In genomic region chr4:56468097-56468422, GRCh38 we compare ENCODE assay signal across 8 cellular contexts. TPM values are rescaled to one million over a fixed set of nuclear protein-coding genes. Genes with fewer than 3 reads are reported as not detected.
A peak's percentile ranks its signal among the peaks of the same experiment; 100 is the strongest.
DNase-seq lines count a peak whose midpoint lies in the region; ATAC-seq, FAIRE-seq and TF ChIP-seq lines count a peak whose summit lies in the region.

No MANE protein-coding gene starts in this region.

- peak overlapping the region; percentile 89 for H3K4me2 ChIP-seq in mammary epithelial cell (ENCODE audit: insufficient read depth, low read depth, low read length)

- H3K4me3 ChIP-seq in Caco-2 (ENCODE audit: low read depth, low read length) (peak overlapping the region; percentile 76), mammary epithelial cell (replicated peaks in 1 of 3; ENCODE audit: insufficient read depth in 1 of 3, low read depth in 2 of 3, low read length in 3 of 3) (peak overlapping the region; percentile 74 to 100 (median 99))

- no peaks in the 10 kb centered on the region for H3K9me3 ChIP-seq in Caco-2
- H3K9me3 ChIP-seq in mammary epithelial cell (replicated peaks; ENCODE audit: insufficient read depth, low read length), result no peaks in the 10 kb centered on the region

- BruUV-seq in Caco-2 (replicated peaks; lab: Mats Ljungman, UMichigan) (no TSS peak), mammary epithelial cell (replicated peaks; lab: Mats Ljungman, UMichigan) (no TSS peak)

- 2% methylated on average over 10 of the region's 10 CpGs for WGBS in mammary epithelial cell (ENCODE audit: low coverage, missing lambda C conversion rate)

- H3K9me3 Mint-ChIP-seq in Caco-2 (ENCODE audit: unreplicated experiment), result no peaks in the 10 kb centered on the region

- H3K36me3 Mint-ChIP-seq in Caco-2 (ENCODE audit: insufficient read depth, unreplicated experiment), result peaks cover 64% of the 10 kb centered on the region

- dilution Hi-C loops in mammary epithelial cell (cut with HindIII; ENCODE audit: low sequenced_read_pairs), result no loop called here

- peak overlapping the region; percentile 99 for H3K27ac Mint-ChIP-seq in Caco-2 (ENCODE audit: unreplicated experiment)

- peak overlapping the region; percentile 100 for H3K9ac ChIP-seq in mammary epithelial cell (ENCODE audit: insufficient read depth, low read length)

- in situ Hi-C loops in mammary epithelial cell (cut with MboI; ENCODE audit: low sequenced_read_pairs in 2 of 2), result loop anchor here in 1 of 2 donors (25.0 kb wide), 1 partner anchor 519 kb away; the partner anchor contains the start of genes NOA1 and POLR2B
- in situ Hi-C loops in KBM-7 (cut with MboI; ENCODE audit: low pct_unique_long_range_greater_than_20kb, low sequenced_read_pairs), result no loop called here

- peak overlapping the region; percentile 99 for H3K4me3 Mint-ChIP-seq in Caco-2 (ENCODE audit: unreplicated experiment)

- TF ChIP-seq CTCF in Caco-2 (IDR thresholded peaks at IDR 0.05; ENCODE audit: insufficient read depth in 1 of 2, low read depth in 1 of 2, low read length in 1 of 2, severe bottlenecking in 1 of 2, unreplicated experiment in 1 of 2), result no peak
- no peak for TF ChIP-seq CTCF in mammary epithelial cell (conservative IDR thresholded peaks at IDR 0.05 in 1 of 2, IDR thresholded peaks at IDR 0.05 in 1 of 2; ENCODE audit: extremely low read depth in 1 of 2, insufficient read depth in 1 of 2, low read depth in 1 of 2, low read length in 2 of 2)

- no peak for FAIRE-seq in RCC 7860 (lab: Jason Lieb, UNC)

- H3K27me3 ChIP-seq in Caco-2 (replicated peaks; ENCODE audit: control insufficient read depth, insufficient read depth, low read length) (no peaks in the 10 kb centered on the region), mammary epithelial cell (ENCODE audit: insufficient read depth, low read length) (no peaks in the 10 kb centered on the region)

- H3K27ac ChIP-seq in mammary epithelial cell (ENCODE audit: insufficient read depth, low read depth, low read length), result peak overlapping the region; percentile 99

- peaks cover 20% of the 10 kb centered on the region for H3K4me1 ChIP-seq in Caco-2
- peaks cover 10% of the 10 kb centered on the region for H3K4me1 ChIP-seq in mammary epithelial cell (ENCODE audit: insufficient read depth, low read length)

- intact Hi-C loops in Caco-2 (cut with micrococcal nuclease; ENCODE audit: unreplicated experiment), result no loop called here
- intact Hi-C loops in mammary epithelial cell (cut with micrococcal nuclease), result loop anchor here (2.0 to 5.0 kb wide), 2 partner anchors 41 to 81 kb away; partner anchors contain the start of gene AASDH

- peak; percentile 58 to 62 for DNase-seq in Caco-2
- DNase-seq in RCC 7860 (ENCODE audit: low spot score), result peak; percentile 40
- peak; percentile 66 for DNase-seq in mammary epithelial cell
- peak; percentile 53 for DNase-seq in kidney glomerular epithelial cell (lab: John Stamatoyannopoulos, UW)
- peak; percentile 15 to 33 for DNase-seq in stimulated activated CD4-positive, alpha-beta T cell treated with anti-CD3 and anti-CD28 coated beads, Interleukin-4, amount 100 ng/mL, for 4 hours
- DNase-seq in KBM-7, result no peak

- H3K36me3 ChIP-seq in Caco-2 (ENCODE audit: control insufficient read depth, insufficient read depth, low read length), result no peaks in the 10 kb centered on the region
- H3K36me3 ChIP-seq in mammary epithelial cell (ENCODE audit: insufficient read depth, low read length), result peaks cover 20% of the 10 kb centered on the region

- peaks cover 91% of the 10 kb centered on the region for H3K79me2 ChIP-seq in mammary epithelial cell (ENCODE audit: insufficient read depth, low read length)

- POLR2A ChIA-PET in Caco-2 (lab: Charles Lee), result interaction anchor here (0.6 to 1.1 kb wide), 3 partner anchors 31 to 82 kb away, joined by 3 to 12 read pairs (median 3); partner anchors contain the start of genes PAICS and PPAT

- peaks cover 6% of the 10 kb centered on the region for H3K4me1 Mint-ChIP-seq in Caco-2 (ENCODE audit: low read depth, unreplicated experiment)

- ATAC-seq in GM18907 (IDR thresholded peaks at IDR 0.05; ENCODE audit: unreplicated experiment), result peak; percentile 58
- ATAC-seq in HG03095 (IDR thresholded peaks at IDR 0.05; ENCODE audit: unreplicated experiment), result peak; percentile 46

- CTCF ChIA-PET in Caco-2 (lab: Charles Lee) (interaction anchor here (0.7 kb wide), 1 partner anchor 51 kb away, joined by 3 read pairs; no protein-coding TSS in a partner anchor), mammary epithelial cell (lab: Charles Lee; ENCODE audit: low non-redundant PET) (no interaction called here)

- H3K27me3 Mint-ChIP-seq in Caco-2 (ENCODE audit: insufficient read depth, unreplicated experiment), result no peaks in the 10 kb centered on the region

- no peaks in the 10 kb centered on the region for H4K20me1 ChIP-seq in mammary epithelial cell (ENCODE audit: insufficient read depth, low read length)

- H2AFZ ChIP-seq in mammary epithelial cell (ENCODE audit: low read depth, low read length), result peak overlapping the region; percentile 86

RNA-seq across cellular contexts. Expression of gene SRP72, which starts 0.6 kb away (rescaled TPM):
- total RNA-seq in Caco-2 (2022), result 116 and 126 TPM in 2 replicates
- total RNA-seq in mammary epithelial cell, result 100 to 1,000 TPM in 1 of 2 donors, 10 to 100 TPM in 1; 91.2 to 190 TPM
- polyA plus RNA-seq in mammary epithelial cell, result 149 TPM
- 183 TPM for polyA minus RNA-seq in mammary epithelial cell

RNA-seq across cellular contexts. Expression of gene PAICS, which starts 32.0 kb away (rescaled TPM):
- 237 and 239 TPM in 2 replicates for total RNA-seq in Caco-2 (2022)
- 100 to 1,000 TPM in 1 of 2 donors, 10 to 100 TPM in 1; 37.0 to 139 TPM for total RNA-seq in mammary epithelial cell
- 144 TPM for polyA plus RNA-seq in mammary epithelial cell
- 154 TPM for polyA minus RNA-seq in mammary epithelial cell

RNA-seq across cellular contexts. Expression of gene PPAT, which starts 32.6 kb away (rescaled TPM):
- 55.6 and 60.7 TPM in 2 replicates for total RNA-seq in Caco-2 (2022)
- 10 to 100 TPM; 20.0 to 28.4 TPM for total RNA-seq in mammary epithelial cell
- 12.4 TPM for polyA plus RNA-seq in mammary epithelial cell
- 21.0 TPM for polyA minus RNA-seq in mammary epithelial cell

RNA-seq across cellular contexts. Expression of gene ARL9, which starts 37.5 kb away (rescaled TPM):
- total RNA-seq in Caco-2 (2022) (0.26 and 0.36 TPM in 2 replicates), mammary epithelial cell (under 1 TPM; 0.17 to 0.42 TPM)
- polyA plus RNA-seq in mammary epithelial cell, result 0.57 TPM
- polyA minus RNA-seq in mammary epithelial cell, result not detected
